ENCODE assay signal across 8 cellular contexts in genomic region chr5:176530983-176531901, GRCh38. TPM values are rescaled to one million over a fixed set of nuclear protein-coding genes. Genes with fewer than 3 reads are reported as not detected.
DNase-seq lines count a peak whose midpoint lies in the region; ATAC-seq and TF ChIP-seq lines count a peak whose summit lies in the region.

No MANE protein-coding gene starts in this region.

- peaks cover 53% of the 10 kb centered on the region for H3K79me2 ChIP-seq in DOHH2 (ENCODE audit: control insufficient read depth, low read length)

- H3F3A ChIP-seq in DOHH2 (ENCODE audit: control insufficient read depth, insufficient read depth): peaks cover 23% of the 10 kb centered on the region

- peaks cover 88% of the 10 kb centered on the region for H3K36me3 ChIP-seq in DOHH2 (ENCODE audit: control insufficient read depth, low read length)

- peak; percentile 37 for DNase-seq in NCI-H2227 (lab: John Stamatoyannopoulos, UW; ENCODE audit: unreplicated experiment)
- DNase-seq in dermis blood vessel endothelial cell: peak; percentile 16
- DNase-seq in pons (ENCODE audit: low spot score): peak; percentile 86
- no peak for DNase-seq in NCI-H526 treated with DMSO at 0.1 percent for 48 hours (lab: John Stamatoyannopoulos, UW)

- peak overlapping the region; percentile 56 for H3K4me3 ChIP-seq in DOHH2 (ENCODE audit: low read length)

- peaks cover 14% of the 10 kb centered on the region for H4K20me1 ChIP-seq in DOHH2 (ENCODE audit: control insufficient read depth, insufficient read depth, low read depth, low read length)

- no peaks in the 10 kb centered on the region for H3K27me3 ChIP-seq in DOHH2 (ENCODE audit: control insufficient read depth, low read length)

- no peak for TF ChIP-seq CTCF in DOHH2 (IDR thresholded peaks at IDR 0.05; ENCODE audit: low read depth, low read length, poor library complexity, severe bottlenecking)

- no peak for ATAC-seq in esophagus mucosa
- no peak for ATAC-seq in GM18519 (IDR thresholded peaks at IDR 0.05; ENCODE audit: low FRiP score, unreplicated experiment)
- no peak for ATAC-seq in HG03342 (IDR thresholded peaks at IDR 0.05; ENCODE audit: unreplicated experiment)

- peak overlapping the region; percentile 87 for H3K4me2 ChIP-seq in DOHH2 (ENCODE audit: low read length)

- H3K9me2 ChIP-seq in DOHH2 (replicated peaks; ENCODE audit: control insufficient read depth, low read length): no peaks in the 10 kb centered on the region

- peaks cover 84% of the 10 kb centered on the region for H3K4me1 ChIP-seq in DOHH2 (ENCODE audit: control insufficient read depth, low read length)

- H3K27ac ChIP-seq in DOHH2 (ENCODE audit: low read depth, low read length): peak overlapping the region; percentile 96

- no peaks in the 10 kb centered on the region for H3K9me3 ChIP-seq in DOHH2 (ENCODE audit: control insufficient read depth, insufficient read depth, low read length)

RNA-seq across cellular contexts. Expression of gene RNF44, which starts 6.0 kb away (rescaled TPM):
- total RNA-seq in dermis blood vessel endothelial cell (4.1 and 8.6 TPM in 2 replicates), esophagus mucosa (22.0 TPM)

RNA-seq across cellular contexts. Expression of gene CDHR2, which starts 17.9 kb away (rescaled TPM):
- under 0.01 TPM in 1 of 2 replicates, not detected in the other for total RNA-seq in dermis blood vessel endothelial cell
- not detected for total RNA-seq in esophagus mucosa
